ENCODE assay signal across 14 cellular contexts in the genomic region with DNA sequence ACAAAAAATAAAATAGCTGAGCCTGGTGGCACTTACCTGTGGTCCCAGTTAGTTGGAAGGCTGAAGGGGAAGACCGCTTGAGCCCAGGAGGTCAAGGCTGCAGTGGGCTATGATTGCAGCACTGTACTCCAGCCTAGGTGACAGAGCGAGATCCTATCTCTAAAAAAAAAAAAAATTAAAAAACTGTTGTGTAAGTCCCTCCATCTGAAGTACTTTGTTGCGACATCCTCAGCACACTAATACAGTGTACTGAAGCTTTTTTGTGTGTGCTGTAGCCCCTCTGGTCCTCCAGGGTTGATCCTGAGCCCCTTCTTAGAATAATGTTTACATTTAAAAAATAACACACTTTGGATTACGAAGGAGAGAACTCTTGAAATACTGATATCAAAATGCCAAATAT.
A peak's percentile ranks its signal among the peaks of the same experiment; 100 is the strongest.
DNase-seq lines count a peak whose midpoint lies in the region; ATAC-seq and TF ChIP-seq lines count a peak whose summit lies in the region.
"Had no signal": no experiment of that assay in that cellular context is flagged by ENCODE, and none has a peak within 500 bp of the region (broad histone marks: within the 10 kb centered on the region; RNA-seq: fewer than 3 reads in every experiment).

No MANE protein-coding gene starts in this region.

- in situ Hi-C loops in mammary epithelial cell (cut with MboI; ENCODE audit: low sequenced_read_pairs in 2 of 2): no loop called here

- H3K27me3 ChIP-seq in mammary epithelial cell (ENCODE audit: insufficient read depth, low read length) (no peaks in the 10 kb centered on the region), liver (ENCODE audit: control insufficient read depth in 4 of 4, insufficient read depth in 4 of 4, low read length in 3 of 4) (no peaks in the 10 kb centered on the region), GM23338 (ENCODE audit: insufficient read depth) (no peaks in the 10 kb centered on the region)

- no peak overlapping the region for H3K4me3 Mint-ChIP-seq in MCF 10A (ENCODE audit: unreplicated experiment)
- H3K4me3 Mint-ChIP-seq in activated CD8-positive, alpha-beta T cell treated with anti-CD3 and anti-CD28 coated beads, Interleukin-2, amount 10 ng/mL, durations not matched to agents 7 days and 5 days: no peak overlapping the region
- H3K4me3 Mint-ChIP-seq in GM23338: no peak overlapping the region
- H3K4me3 Mint-ChIP-seq: central memory CD8-positive, alpha-beta T cell had no signal

- H3K4me1 ChIP-seq in mammary epithelial cell (ENCODE audit: insufficient read depth, low read length) (peaks cover 26% of the 10 kb centered on the region), liver (ENCODE audit: control insufficient read depth in 4 of 4, insufficient read depth in 4 of 4, low read length in 3 of 4) (peaks cover 3 to 22% (median 12%) of the 10 kb centered on the region in 4 donors), GM23338 (ENCODE audit: insufficient read depth) (no peaks in the 10 kb centered on the region)

- dilution Hi-C loops in mammary epithelial cell (cut with HindIII; ENCODE audit: low sequenced_read_pairs): no loop called here

- H4K20me1 ChIP-seq in mammary epithelial cell (ENCODE audit: insufficient read depth, low read length) (no peaks in the 10 kb centered on the region), GM23338 (replicated peaks; ENCODE audit: insufficient read depth) (no peaks in the 10 kb centered on the region)

- H3K9me2 ChIP-seq in GM23338 (ENCODE audit: insufficient read depth): no peaks in the 10 kb centered on the region

- peaks cover 8% of the 10 kb centered on the region for H3K36me3 Mint-ChIP-seq in MCF 10A (ENCODE audit: insufficient read depth, unreplicated experiment)
- peaks cover 48% of the 10 kb centered on the region for H3K36me3 Mint-ChIP-seq in activated CD8-positive, alpha-beta T cell treated with anti-CD3 and anti-CD28 coated beads, Interleukin-2, amount 10 ng/mL, durations not matched to agents 7 days and 5 days (ENCODE audit: low read depth)
- no peaks in the 10 kb centered on the region for H3K36me3 Mint-ChIP-seq in GM23338 (ENCODE audit: low read depth)

- H3K4me2 ChIP-seq in mammary epithelial cell (ENCODE audit: insufficient read depth, low read depth, low read length): no peak overlapping the region
- H3K4me2 ChIP-seq in GM23338: no peak overlapping the region
- H3K4me2 ChIP-seq: KMS-11 had no signal

- H3K27ac Mint-ChIP-seq in MCF 10A (ENCODE audit: low read depth, unreplicated experiment): no peak overlapping the region
- H3K27ac Mint-ChIP-seq in activated CD8-positive, alpha-beta T cell treated with anti-CD3 and anti-CD28 coated beads, Interleukin-2, amount 10 ng/mL, durations not matched to agents 7 days and 5 days: peak overlapping the region; percentile 95
- H3K27ac Mint-ChIP-seq in GM23338: no peak overlapping the region

- H2AFZ ChIP-seq in mammary epithelial cell (ENCODE audit: low read depth, low read length) (no peak overlapping the region), GM23338 (no peak overlapping the region)

- intact Hi-C loops in MCF 10A (cut with micrococcal nuclease) (no loop called here), mammary epithelial cell (cut with micrococcal nuclease) (no loop called here)

- CTCF ChIA-PET in MCF 10A (lab: Yijun Ruan, JAX) (interaction anchor here (0.6 kb wide), 1 partner anchor 130 kb away, joined by 3 read pairs; no protein-coding TSS in a partner anchor), mammary epithelial cell (lab: Charles Lee; ENCODE audit: low non-redundant PET) (no interaction called here)
- CTCF ChIA-PET in activated CD8-positive, alpha-beta T cell treated with anti-CD3 and anti-CD28 coated beads, Interleukin-2, amount 10 ng/mL, durations not matched to agents 7 days and 5 days (lab: Charles Lee): interaction anchor here (1.1 to 2.2 kb wide), 3 partner anchors 11 to 74 kb away, joined by 3 to 8 read pairs (median 8); no protein-coding TSS in a partner anchor

- no peaks in the 10 kb centered on the region for H3F3A ChIP-seq in GM23338 (replicated peaks; ENCODE audit: low read depth)

- TF ChIP-seq RAD21 in liver (IDR thresholded peaks at IDR 0.05): peak in 1 of 2 donors; percentile 11

- H3K4me1 Mint-ChIP-seq in MCF 10A (ENCODE audit: insufficient read depth, unreplicated experiment): no peaks in the 10 kb centered on the region
- H3K4me1 Mint-ChIP-seq in activated CD8-positive, alpha-beta T cell treated with anti-CD3 and anti-CD28 coated beads, Interleukin-2, amount 10 ng/mL, durations not matched to agents 7 days and 5 days (ENCODE audit: low read depth): peaks cover 84% of the 10 kb centered on the region
- H3K4me1 Mint-ChIP-seq in GM23338: peaks cover 3% of the 10 kb centered on the region; the same call in 1 of the 3 replicates

- H3K9me3 ChIP-seq in mammary epithelial cell (replicated peaks; ENCODE audit: insufficient read depth, low read length) (no peaks in the 10 kb centered on the region), liver (ENCODE audit: control insufficient read depth in 4 of 4, low read length in 3 of 4) (no peaks in the 10 kb centered on the region)

- DNase-seq in MCF 10A (ENCODE audit: unreplicated experiment): peak; percentile 61
- DNase-seq in mammary epithelial cell: no peak
- no peak for DNase-seq in activated CD8-positive, alpha-beta T cell treated with anti-CD3 and anti-CD28 coated beads, Interleukin-2, amount 10 ng/mL, durations not matched to agents 7 days and 5 days
- DNase-seq in GM23338 (ENCODE audit: low spot score): no peak
- no peak for DNase-seq in NCI-H2029 (lab: John Stamatoyannopoulos, UW)
- DNase-seq in NCI-H146 treated with DMSO at 0.1 percent for 48 hours (lab: John Stamatoyannopoulos, UW; ENCODE audit: unreplicated experiment): no peak
- DNase-seq: activated T-cell treated with anti-CD3 and anti-CD28 coated beads, Interleukin-2, amount 50 U/mL, for 72 hours; NCI-H226; RPMI8226; WERI-Rb-1 had no signal

- H3K27ac ChIP-seq in mammary epithelial cell (ENCODE audit: insufficient read depth, low read depth, low read length): no peak overlapping the region
- no peak overlapping the region for H3K27ac ChIP-seq in liver (ENCODE audit: low read depth in 1 of 2, low read length in 2 of 2)
- no peak overlapping the region for H3K27ac ChIP-seq in GM23338 (ENCODE audit: low read depth)
- H3K27ac ChIP-seq: KMS-11, WERI-Rb-1 had no signal

- 93% methylated on average over 2 of the region's 4 CpGs for WGBS in mammary epithelial cell (ENCODE audit: low coverage, missing lambda C conversion rate)
- 50% methylated on average over 4 of the region's 4 CpGs for WGBS in liver

- TF ChIP-seq CTCF in MCF 10A (IDR thresholded peaks at IDR 0.05; ENCODE audit: unreplicated experiment) (no peak), mammary epithelial cell (conservative IDR thresholded peaks at IDR 0.05 in 1 of 2, IDR thresholded peaks at IDR 0.05 in 1 of 2; ENCODE audit: extremely low read depth in 1 of 2, insufficient read depth in 1 of 2, low read depth in 1 of 2, low read length in 2 of 2) (no peak), liver (IDR thresholded peaks at IDR 0.05; ENCODE audit: low read depth, low read length, missing input control) (no peak), GM23338 (conservative IDR thresholded peaks at IDR 0.05; ENCODE audit: low read depth in 2 of 2) (no peak)

- H3K36me3 ChIP-seq in mammary epithelial cell (ENCODE audit: insufficient read depth, low read length): no peaks in the 10 kb centered on the region
- H3K36me3 ChIP-seq in liver (ENCODE audit: control insufficient read depth in 4 of 4, insufficient read depth in 3 of 4, low read depth in 1 of 4, low read length in 3 of 4): no peaks in the 10 kb centered on the region
- H3K36me3 ChIP-seq in GM23338 (ENCODE audit: insufficient read depth): no peaks in the 10 kb centered on the region
- H3K36me3 ChIP-seq: WERI-Rb-1 had no signal

- H3K9me3 Mint-ChIP-seq in MCF 10A (ENCODE audit: unreplicated experiment) (no peaks in the 10 kb centered on the region), GM23338 (no peaks in the 10 kb centered on the region)
- peaks cover 7% of the 10 kb centered on the region for H3K9me3 Mint-ChIP-seq in activated CD8-positive, alpha-beta T cell treated with anti-CD3 and anti-CD28 coated beads, Interleukin-2, amount 10 ng/mL, durations not matched to agents 7 days and 5 days (ENCODE audit: insufficient read depth)
- H3K9me3 Mint-ChIP-seq: central memory CD8-positive, alpha-beta T cell had no signal

- H3K9ac ChIP-seq in mammary epithelial cell (ENCODE audit: insufficient read depth, low read length): no peak overlapping the region
- H3K9ac ChIP-seq in liver (ENCODE audit: low read depth in 1 of 2, low read length in 2 of 2): no peak overlapping the region
- H3K9ac ChIP-seq: KMS-11 had no signal

- H3K27me3 Mint-ChIP-seq in MCF 10A (ENCODE audit: insufficient read depth, unreplicated experiment): no peaks in the 10 kb centered on the region
- H3K27me3 Mint-ChIP-seq in activated CD8-positive, alpha-beta T cell treated with anti-CD3 and anti-CD28 coated beads, Interleukin-2, amount 10 ng/mL, durations not matched to agents 7 days and 5 days (ENCODE audit: low read depth): no peaks in the 10 kb centered on the region
- H3K27me3 Mint-ChIP-seq in GM23338 (ENCODE audit: insufficient read depth, low read depth, poor library complexity): peaks cover 9% of the 10 kb centered on the region
- H3K27me3 Mint-ChIP-seq: central memory CD8-positive, alpha-beta T cell had no signal

- no peak for ATAC-seq in activated CD8-positive, alpha-beta T cell treated with anti-CD3 and anti-CD28 coated beads, Interleukin-2, amount 10 ng/mL, durations not matched to agents 7 days and 5 days
- ATAC-seq in HG02798 (IDR thresholded peaks at IDR 0.05; ENCODE audit: poor library complexity, unreplicated experiment) (no peak), GM23338 (no peak)
- ATAC-seq: activated T-cell treated with anti-CD3 and anti-CD28 coated beads, Interleukin-2, amount 50 U/mL, for 72 hours had no signal

- POLR2A ChIA-PET in MCF 10A (lab: Yijun Ruan, JAX): interaction anchor here (0.6 to 1.2 kb wide), 2 partner anchors 111 to 415 kb away, joined by 3 to 4 read pairs; no protein-coding TSS in a partner anchor
- POLR2A ChIA-PET in activated CD8-positive, alpha-beta T cell treated with anti-CD3 and anti-CD28 coated beads, Interleukin-2, amount 10 ng/mL, durations not matched to agents 7 days and 5 days (lab: Charles Lee): interaction anchor here (0.6 kb wide), 1 partner anchor 27 kb away, joined by 3 read pairs; no protein-coding TSS in a partner anchor

- BruUV-seq in MCF 10A (replicated peaks; lab: Mats Ljungman, UMichigan): no TSS peak
- no TSS peak for BruUV-seq in mammary epithelial cell (replicated peaks; lab: Mats Ljungman, UMichigan)

- H3K79me2 ChIP-seq in mammary epithelial cell (ENCODE audit: insufficient read depth, low read length): no peaks in the 10 kb centered on the region
- no peaks in the 10 kb centered on the region for H3K79me2 ChIP-seq in GM23338 (replicated peaks; ENCODE audit: insufficient read depth)

- H3K4me3 ChIP-seq in mammary epithelial cell (replicated peaks in 1 of 3; ENCODE audit: insufficient read depth in 1 of 3, low read depth in 2 of 3, low read length in 3 of 3) (no peak overlapping the region), liver (ENCODE audit: low read depth in 1 of 3, low read length in 3 of 3) (no peak overlapping the region), GM23338 (no peak overlapping the region)

TF ChIP-seq in liver, 16 proteins besides CTCF, POLR2A, EP300 and RAD21 (continues in another document):
- no peak for TF ChIP-seq YY1 (IDR thresholded peaks at IDR 0.05)
